ENCODE assay signal across 1 cellular context in genomic region chr11:61041755-61042518, GRCh38.
A peak's percentile ranks its signal among the peaks of the same experiment; 100 is the strongest.
TF ChIP-seq lines count a peak whose summit lies in the region.

No MANE protein-coding gene starts in this region.

TF ChIP-seq in GM12878, 131 proteins besides CTCF, POLR2A, EP300 and RAD21 (continued from another document and continues in another):
- no peak for TF ChIP-seq PRDM15 (CRISPR knock-in tag; IDR thresholded peaks at IDR 0.05)
- peak; percentile 67 for TF ChIP-seq RAD51 (IDR thresholded peaks at IDR 0.05)
- no peak for TF ChIP-seq IRF4 (IDR thresholded peaks at IDR 0.05; ENCODE audit: low read depth, low read length)
- TF ChIP-seq ASH2L (IDR thresholded peaks at IDR 0.05; ENCODE audit: borderline replicate concordance, low read depth) = no peak
- no peak for TF ChIP-seq TCF3 (IDR thresholded peaks at IDR 0.05; ENCODE audit: borderline replicate concordance, insufficient read depth, low read depth, low read length)
- no peak for TF ChIP-seq CEBPB (IDR thresholded peaks at IDR 0.05; ENCODE audit: borderline replicate concordance in 1 of 2, low read depth in 2 of 2, low read length in 2 of 2)
- TF ChIP-seq CREM (IDR thresholded peaks at IDR 0.05; ENCODE audit: low read depth) = peak; percentile 74
- no peak for TF ChIP-seq ZNF217 (IDR thresholded peaks at IDR 0.05)
- peak; percentile 74 for TF ChIP-seq FOXM1 (IDR thresholded peaks at IDR 0.05; ENCODE audit: low read depth, low read length)
- TF ChIP-seq BCL3 (IDR thresholded peaks at IDR 0.05; ENCODE audit: borderline replicate concordance, insufficient read depth, low read depth, low read length, poor library complexity, severe bottlenecking) = no peak
- TF ChIP-seq SP1 (IDR thresholded peaks at IDR 0.05; ENCODE audit: low read depth, low read length) = no peak
- no peak for TF ChIP-seq CBX5 (IDR thresholded peaks at IDR 0.05; ENCODE audit: low read depth)
- TF ChIP-seq RUNX3 (IDR thresholded peaks at IDR 0.05; ENCODE audit: low read length) = peak; percentile 77
- TF ChIP-seq POLR2AphosphoS2 (IDR thresholded peaks at IDR 0.05; ENCODE audit: low read depth, low read length) = peak; percentile 36; the same call in 1 of the 2 replicates
- TF ChIP-seq, protein P1, sequence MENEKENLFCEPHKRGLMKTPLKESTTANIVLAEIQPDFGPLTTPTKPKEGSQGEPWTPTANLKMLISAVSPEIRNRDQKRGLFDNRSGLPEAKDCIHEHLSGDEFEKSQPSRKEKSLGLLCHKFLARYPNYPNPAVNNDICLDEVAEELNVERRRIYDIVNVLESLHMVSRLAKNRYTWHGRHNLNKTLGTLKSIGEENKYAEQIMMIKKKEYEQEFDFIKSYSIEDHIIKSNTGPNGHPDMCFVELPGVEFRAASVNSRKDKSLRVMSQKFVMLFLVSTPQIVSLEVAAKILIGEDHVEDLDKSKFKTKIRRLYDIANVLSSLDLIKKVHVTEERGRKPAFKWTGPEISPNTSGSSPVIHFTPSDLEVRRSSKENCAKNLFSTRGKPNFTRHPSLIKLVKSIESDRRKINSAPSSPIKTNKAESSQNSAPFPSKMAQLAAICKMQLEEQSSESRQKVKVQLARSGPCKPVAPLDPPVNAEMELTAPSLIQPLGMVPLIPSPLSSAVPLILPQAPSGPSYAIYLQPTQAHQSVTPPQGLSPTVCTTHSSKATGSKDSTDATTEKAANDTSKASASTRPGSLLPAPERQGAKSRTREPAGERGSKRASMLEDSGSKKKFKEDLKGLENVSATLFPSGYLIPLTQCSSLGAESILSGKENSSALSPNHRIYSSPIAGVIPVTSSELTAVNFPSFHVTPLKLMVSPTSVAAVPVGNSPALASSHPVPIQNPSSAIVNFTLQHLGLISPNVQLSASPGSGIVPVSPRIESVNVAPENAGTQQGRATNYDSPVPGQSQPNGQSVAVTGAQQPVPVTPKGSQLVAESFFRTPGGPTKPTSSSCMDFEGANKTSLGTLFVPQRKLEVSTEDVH (IDR thresholded peaks at IDR 0.05; ENCODE audit: low read depth, partially characterized antibody) = no peak
- TF ChIP-seq, protein P2, sequence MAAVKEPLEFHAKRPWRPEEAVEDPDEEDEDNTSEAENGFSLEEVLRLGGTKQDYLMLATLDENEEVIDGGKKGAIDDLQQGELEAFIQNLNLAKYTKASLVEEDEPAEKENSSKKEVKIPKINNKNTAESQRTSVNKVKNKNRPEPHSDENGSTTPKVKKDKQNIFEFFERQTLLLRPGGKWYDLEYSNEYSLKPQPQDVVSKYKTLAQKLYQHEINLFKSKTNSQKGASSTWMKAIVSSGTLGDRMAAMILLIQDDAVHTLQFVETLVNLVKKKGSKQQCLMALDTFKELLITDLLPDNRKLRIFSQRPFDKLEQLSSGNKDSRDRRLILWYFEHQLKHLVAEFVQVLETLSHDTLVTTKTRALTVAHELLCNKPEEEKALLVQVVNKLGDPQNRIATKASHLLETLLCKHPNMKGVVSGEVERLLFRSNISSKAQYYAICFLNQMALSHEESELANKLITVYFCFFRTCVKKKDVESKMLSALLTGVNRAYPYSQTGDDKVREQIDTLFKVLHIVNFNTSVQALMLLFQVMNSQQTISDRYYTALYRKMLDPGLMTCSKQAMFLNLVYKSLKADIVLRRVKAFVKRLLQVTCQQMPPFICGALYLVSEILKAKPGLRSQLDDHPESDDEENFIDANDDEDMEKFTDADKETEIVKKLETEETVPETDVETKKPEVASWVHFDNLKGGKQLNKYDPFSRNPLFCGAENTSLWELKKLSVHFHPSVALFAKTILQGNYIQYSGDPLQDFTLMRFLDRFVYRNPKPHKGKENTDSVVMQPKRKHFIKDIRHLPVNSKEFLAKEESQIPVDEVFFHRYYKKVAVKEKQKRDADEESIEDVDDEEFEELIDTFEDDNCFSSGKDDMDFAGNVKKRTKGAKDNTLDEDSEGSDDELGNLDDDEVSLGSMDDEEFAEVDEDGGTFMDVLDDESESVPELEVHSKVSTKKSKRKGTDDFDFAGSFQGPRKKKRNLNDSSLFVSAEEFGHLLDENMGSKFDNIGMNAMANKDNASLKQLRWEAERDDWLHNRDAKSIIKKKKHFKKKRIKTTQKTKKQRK (IDR thresholded peaks at IDR 0.05; ENCODE audit: low read depth, low read length) = no peak
- TF ChIP-seq, protein P3, sequence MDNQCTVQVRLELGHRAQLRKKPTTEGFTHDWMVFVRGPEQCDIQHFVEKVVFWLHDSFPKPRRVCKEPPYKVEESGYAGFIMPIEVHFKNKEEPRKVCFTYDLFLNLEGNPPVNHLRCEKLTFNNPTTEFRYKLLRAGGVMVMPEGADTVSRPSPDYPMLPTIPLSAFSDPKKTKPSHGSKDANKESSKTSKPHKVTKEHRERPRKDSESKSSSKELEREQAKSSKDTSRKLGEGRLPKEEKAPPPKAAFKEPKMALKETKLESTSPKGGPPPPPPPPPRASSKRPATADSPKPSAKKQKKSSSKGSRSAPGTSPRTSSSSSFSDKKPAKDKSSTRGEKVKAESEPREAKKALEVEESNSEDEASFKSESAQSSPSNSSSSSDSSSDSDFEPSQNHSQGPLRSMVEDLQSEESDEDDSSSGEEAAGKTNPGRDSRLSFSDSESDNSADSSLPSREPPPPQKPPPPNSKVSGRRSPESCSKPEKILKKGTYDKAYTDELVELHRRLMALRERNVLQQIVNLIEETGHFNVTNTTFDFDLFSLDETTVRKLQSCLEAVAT (IDR thresholded peaks at IDR 0.05) = no peak
- no peak for TF ChIP-seq NFYA (IDR thresholded peaks at IDR 0.05; ENCODE audit: borderline replicate concordance, low read depth, low read length)
- TF ChIP-seq, protein P4, sequence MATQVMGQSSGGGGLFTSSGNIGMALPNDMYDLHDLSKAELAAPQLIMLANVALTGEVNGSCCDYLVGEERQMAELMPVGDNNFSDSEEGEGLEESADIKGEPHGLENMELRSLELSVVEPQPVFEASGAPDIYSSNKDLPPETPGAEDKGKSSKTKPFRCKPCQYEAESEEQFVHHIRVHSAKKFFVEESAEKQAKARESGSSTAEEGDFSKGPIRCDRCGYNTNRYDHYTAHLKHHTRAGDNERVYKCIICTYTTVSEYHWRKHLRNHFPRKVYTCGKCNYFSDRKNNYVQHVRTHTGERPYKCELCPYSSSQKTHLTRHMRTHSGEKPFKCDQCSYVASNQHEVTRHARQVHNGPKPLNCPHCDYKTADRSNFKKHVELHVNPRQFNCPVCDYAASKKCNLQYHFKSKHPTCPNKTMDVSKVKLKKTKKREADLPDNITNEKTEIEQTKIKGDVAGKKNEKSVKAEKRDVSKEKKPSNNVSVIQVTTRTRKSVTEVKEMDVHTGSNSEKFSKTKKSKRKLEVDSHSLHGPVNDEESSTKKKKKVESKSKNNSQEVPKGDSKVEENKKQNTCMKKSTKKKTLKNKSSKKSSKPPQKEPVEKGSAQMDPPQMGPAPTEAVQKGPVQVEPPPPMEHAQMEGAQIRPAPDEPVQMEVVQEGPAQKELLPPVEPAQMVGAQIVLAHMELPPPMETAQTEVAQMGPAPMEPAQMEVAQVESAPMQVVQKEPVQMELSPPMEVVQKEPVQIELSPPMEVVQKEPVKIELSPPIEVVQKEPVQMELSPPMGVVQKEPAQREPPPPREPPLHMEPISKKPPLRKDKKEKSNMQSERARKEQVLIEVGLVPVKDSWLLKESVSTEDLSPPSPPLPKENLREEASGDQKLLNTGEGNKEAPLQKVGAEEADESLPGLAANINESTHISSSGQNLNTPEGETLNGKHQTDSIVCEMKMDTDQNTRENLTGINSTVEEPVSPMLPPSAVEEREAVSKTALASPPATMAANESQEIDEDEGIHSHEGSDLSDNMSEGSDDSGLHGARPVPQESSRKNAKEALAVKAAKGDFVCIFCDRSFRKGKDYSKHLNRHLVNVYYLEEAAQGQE (IDR thresholded peaks at IDR 0.05; ENCODE audit: low read depth, low read length) = no peak
- TF ChIP-seq HCFC1 (IDR thresholded peaks at IDR 0.05; ENCODE audit: low read length) = peak; percentile 7; the same call in 1 of the 2 replicates
- TF ChIP-seq MTA3 (IDR thresholded peaks at IDR 0.05; ENCODE audit: borderline replicate concordance, low read length) = no peak; the same call in 1 of the 2 replicates
- TF ChIP-seq ZNF622 (IDR thresholded peaks at IDR 0.05) = no peak
- no peak for TF ChIP-seq KAT2A (conservative IDR thresholded peaks at IDR 0.05; ENCODE audit: control insufficient read depth, low read depth, low read length)
- peak; percentile 41 for TF ChIP-seq MXI1 (IDR thresholded peaks at IDR 0.05; ENCODE audit: low read depth, low read length)
- TF ChIP-seq TBL1XR1 (IDR thresholded peaks at IDR 0.05; ENCODE audit: low read depth, low read length) = 0 out of 2 replicates have a peak, but pooled peaks have one; percentile 40
- no peak for TF ChIP-seq SUZ12 (IDR thresholded peaks at IDR 0.05; ENCODE audit: unreplicated experiment)
- TF ChIP-seq MAX (IDR thresholded peaks at IDR 0.05; ENCODE audit: low read depth, low read length) = peak; percentile 22; the same call in 1 of the 2 replicates
- no peak for TF ChIP-seq STAT3 (IDR thresholded peaks at IDR 0.05; ENCODE audit: low read depth, low read length)
- peak; percentile 43; the same call in 1 of the 2 replicates for TF ChIP-seq HDGF (IDR thresholded peaks at IDR 0.05)
- TF ChIP-seq CHD2 (IDR thresholded peaks at IDR 0.05; ENCODE audit: borderline replicate concordance, low read depth, low read length) = 0 out of 2 replicates have a peak, but pooled peaks have one; percentile 25
- TF ChIP-seq, protein P5, sequence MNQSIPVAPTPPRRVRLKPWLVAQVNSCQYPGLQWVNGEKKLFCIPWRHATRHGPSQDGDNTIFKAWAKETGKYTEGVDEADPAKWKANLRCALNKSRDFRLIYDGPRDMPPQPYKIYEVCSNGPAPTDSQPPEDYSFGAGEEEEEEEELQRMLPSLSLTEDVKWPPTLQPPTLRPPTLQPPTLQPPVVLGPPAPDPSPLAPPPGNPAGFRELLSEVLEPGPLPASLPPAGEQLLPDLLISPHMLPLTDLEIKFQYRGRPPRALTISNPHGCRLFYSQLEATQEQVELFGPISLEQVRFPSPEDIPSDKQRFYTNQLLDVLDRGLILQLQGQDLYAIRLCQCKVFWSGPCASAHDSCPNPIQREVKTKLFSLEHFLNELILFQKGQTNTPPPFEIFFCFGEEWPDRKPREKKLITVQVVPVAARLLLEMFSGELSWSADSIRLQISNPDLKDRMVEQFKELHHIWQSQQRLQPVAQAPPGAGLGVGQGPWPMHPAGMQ (IDR thresholded peaks at IDR 0.05; ENCODE audit: borderline replicate concordance) = no peak
- 0 out of 2 replicates have a peak, but pooled peaks have one; percentile 7 for TF ChIP-seq BCL11A (IDR thresholded peaks at IDR 0.05; ENCODE audit: low read depth, low read length)
- TF ChIP-seq CHD4 (IDR thresholded peaks at IDR 0.05) = no peak
- no peak for TF ChIP-seq BMI1 (IDR thresholded peaks at IDR 0.05; ENCODE audit: borderline replicate concordance)
- peak; percentile 17; the same call in 1 of the 2 replicates for TF ChIP-seq ZNF687 (IDR thresholded peaks at IDR 0.05)
